ENCODE assay signal across 8 cellular contexts in the genomic region with DNA sequence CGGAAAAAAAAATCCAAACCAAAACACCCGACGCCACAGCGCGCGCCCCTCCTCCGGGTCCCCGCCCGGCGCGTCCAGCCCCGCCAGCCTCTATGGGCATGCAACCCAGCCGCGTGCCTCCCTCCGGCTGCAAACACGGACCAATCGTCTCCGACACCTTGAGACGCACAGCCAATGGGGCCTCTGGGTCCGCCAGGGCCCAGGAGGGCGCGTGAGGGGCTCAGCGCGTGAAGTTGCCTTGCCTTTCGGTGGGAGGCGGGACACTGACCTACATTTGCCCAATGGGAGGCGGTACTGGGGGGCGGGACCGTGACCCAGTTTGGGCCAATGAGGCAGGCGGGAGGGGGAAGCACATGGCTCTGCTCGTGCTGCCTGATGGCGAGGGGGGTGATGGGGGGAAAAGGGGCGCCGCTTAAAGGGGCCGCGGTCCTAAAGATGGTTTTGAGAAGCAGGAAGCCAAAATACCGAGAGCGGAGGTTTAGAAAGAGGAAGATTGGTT. TPM values are rescaled to one million over a fixed set of nuclear protein-coding genes. Genes with fewer than 3 reads are reported as not detected.
DNase-seq lines count a peak whose midpoint lies in the region; ATAC-seq and TF ChIP-seq lines count a peak whose summit lies in the region.

No MANE protein-coding gene starts in this region.

- no peaks in the 10 kb centered on the region for H3K9me3 Mint-ChIP-seq in activated B cell treated with CpG ODN at 0.5 μM for 24 hours

- peaks cover 0 to 10% (median 7%) of the 10 kb centered on the region in 6 donors for H3K36me3 ChIP-seq in spleen

- 0% methylated on average over 28 to 38 of the region's 38 CpGs for WGBS in spleen, 5 donors

- intact Hi-C loops in activated B cell treated with CpG ODN at 0.5 μM for 24 hours (cut with micrococcal nuclease) = loop anchor here (1.0 to 10.0 kb wide), 9 partner anchors 18 to 1175 kb away; partner anchors contain the start of genes C19orf73, FTL, FUZ and LIN7B
- intact Hi-C loops in spleen (cut with DNase I; ENCODE audit: low total_unique reads) = no loop called here

- peaks cover 10% of the 10 kb centered on the region for H3K36me3 Mint-ChIP-seq in activated B cell treated with CpG ODN at 0.5 μM for 24 hours (ENCODE audit: low read depth)

- POLR2A ChIA-PET in activated B cell treated with CpG ODN at 0.5 μM for 24 hours (lab: Charles Lee) = interaction anchor here (0.5 to 4.8 kb wide), 30 partner anchors 8 to 1281 kb away, joined by 3 to 67 read pairs (median 5); partner anchors contain the start of genes CA11, CARD8, EMP3 and MED25

- TF ChIP-seq POLR2A in spleen (IDR thresholded peaks at IDR 0.05) = no peak

- H3K4me3 Mint-ChIP-seq in activated B cell treated with CpG ODN at 0.5 μM for 24 hours = peak overlapping the region; percentile 93

- H3K4me1 ChIP-seq in spleen = peaks cover 31 to 71% (median 52%) of the 10 kb centered on the region in 6 donors

- no peaks in the 10 kb centered on the region for H3K27me3 Mint-ChIP-seq in activated B cell treated with CpG ODN at 0.5 μM for 24 hours

- TF ChIP-seq CTCF in activated B cell treated with CpG ODN at 0.5 μM for 24 hours (IDR thresholded peaks at IDR 0.05) = no peak
- TF ChIP-seq CTCF in cardiac fibroblast (IDR thresholded peaks at IDR 0.05; ENCODE audit: low read depth, low read length) = no peak
- TF ChIP-seq CTCF in spleen (IDR thresholded peaks at IDR 0.05 in 8 of 11, conservative IDR thresholded peaks at IDR 0.05 in 3 of 11) = peak in 1 of 11 experiments; percentile 2

- peaks cover 67% of the 10 kb centered on the region for H3K4me1 Mint-ChIP-seq in activated B cell treated with CpG ODN at 0.5 μM for 24 hours

- CTCF ChIA-PET in activated B cell treated with CpG ODN at 0.5 μM for 24 hours (lab: Charles Lee) = interaction anchor here (1.2 kb wide), 1 partner anchor 8 kb away, joined by 3 read pairs; the partner anchor contains the start of gene CA11

- peak overlapping the region; percentile 92 to 98 (median 95) for H3K27ac ChIP-seq in spleen

- peak overlapping the region; percentile 99 for H3K27ac Mint-ChIP-seq in activated B cell treated with CpG ODN at 0.5 μM for 24 hours

- DNase-seq in AG08395 (ENCODE audit: low spot score) (peak; percentile 97), NCI-H226 (peak; percentile 100), activated B cell treated with CpG ODN at 0.5 μM for 24 hours (peak; percentile 97), cardiac fibroblast (ENCODE audit: low read depth in 2 of 2) (peak; percentile 96 to 100), inferior parietal cortex (ENCODE audit: extremely low spot score) (peak; percentile 97), spleen (peak; percentile 100)

- ATAC-seq in GM18909 (IDR thresholded peaks at IDR 0.05; ENCODE audit: poor library complexity, unreplicated experiment) (peak; percentile 79), HG03196 (IDR thresholded peaks at IDR 0.05; ENCODE audit: unreplicated experiment) (peak; percentile 61), activated B cell treated with CpG ODN at 0.5 μM for 24 hours (ENCODE audit: low read depth) (peak; percentile 72)

- H3K9me3 ChIP-seq in spleen = no peaks in the 10 kb centered on the region

- no peaks in the 10 kb centered on the region for H3K27me3 ChIP-seq in spleen (replicated peaks in 1 of 7)

- H3K4me3 ChIP-seq in cardiac fibroblast (replicated peaks in 1 of 2; ENCODE audit: low read depth in 2 of 2, low read length in 2 of 2) = peak overlapping the region; percentile 56 to 69
- H3K4me3 ChIP-seq in spleen = peak overlapping the region; percentile 21 to 98 (median 77)

RNA-seq across cellular contexts. Expression of gene DBP, which starts 0.3 kb away (rescaled TPM):
- total RNA-seq in activated B cell treated with CpG ODN at 0.5 μM for 24 hours (8.7 and 9.2 TPM in 2 replicates), spleen (10 to 100 TPM; 11.4 to 29.5 (median 22.5) TPM)
- polyA plus RNA-seq in spleen = 10 to 100 TPM; 21.8 to 26.8 (median 24.1) TPM

RNA-seq across cellular contexts. Expression of gene CA11, which starts 8.5 kb away (rescaled TPM):
- total RNA-seq in activated B cell treated with CpG ODN at 0.5 μM for 24 hours = 9.5 and 10.3 TPM in 2 replicates
- total RNA-seq in spleen = 10 to 100 TPM in 2 of 7 donors, 1 to 10 TPM in 5; 1.9 to 10.7 (median 4.4) TPM
- 10 to 100 TPM in 2 of 3 donors, 1 to 10 TPM in 1; 9.7 to 14.5 (median 10.5) TPM for polyA plus RNA-seq in spleen

RNA-seq across cellular contexts. Expression of gene SPHK2, which starts 18.2 kb away (rescaled TPM):
- total RNA-seq in activated B cell treated with CpG ODN at 0.5 μM for 24 hours (38.2 and 48.5 TPM in 2 replicates), spleen (10 to 100 TPM; 12.4 to 26.5 (median 23.5) TPM)
- polyA plus RNA-seq in spleen = 10 to 100 TPM in 1 of 3 donors, 1 to 10 TPM in 2; 7.9 to 20.8 (median 9.7) TPM

RNA-seq across cellular contexts. Expression of gene RPL18, which starts 18.5 kb away (rescaled TPM):
- total RNA-seq in activated B cell treated with CpG ODN at 0.5 μM for 24 hours (2,427 and 2,762 TPM in 2 replicates), spleen (1,000 to 10,000 TPM; 1,136 to 2,739 (median 1,465) TPM)
- 1,000 to 10,000 TPM; 3,728 to 5,575 (median 5,277) TPM for polyA plus RNA-seq in spleen

RNA-seq across cellular contexts. Expression of gene FAM83E, which starts 22.6 kb away (rescaled TPM):
- total RNA-seq in activated B cell treated with CpG ODN at 0.5 μM for 24 hours (3.5 and 5.6 TPM in 2 replicates), spleen (1 to 10 TPM in 1 of 7 donors, under 1 TPM in 1, not detected in 5; 0.46 to 2.0 TPM)
- polyA plus RNA-seq in spleen = under 1 TPM; 0.04 to 0.67 (median 0.20) TPM

Comparison
In these comparisons a context has a peak if more than half of its experiments do, and no peak if none do; other contexts are left out.
1. Peak in every context shown above with its lines: DNase-seq, ATAC-seq, H3K4me3 ChIP-seq and H3K27ac ChIP-seq.